Comparison of ENCODE assay signal across 21 cellular contexts in genomic region chr17:43829738-43830137, GRCh38. TPM values are rescaled to one million over a fixed set of nuclear protein-coding genes. Genes with fewer than 3 reads are reported as not detected.
A peak's percentile ranks its signal among the peaks of the same experiment; 100 is the strongest.
DNase-seq lines count a peak whose midpoint lies in the region; ATAC-seq and TF ChIP-seq lines count a peak whose summit lies in the region.
"Had no signal": no experiment of that assay in that cellular context is flagged by ENCODE, and none has a peak within 500 bp of the region (broad histone marks: within the 10 kb centered on the region; RNA-seq: fewer than 3 reads in every experiment).

No MANE protein-coding gene starts in this region.

- H3K18ac ChIP-seq in neuronal stem cell (ENCODE audit: low read length), result peak overlapping the region; percentile 12

- no peak overlapping the region for H3K14ac ChIP-seq in neuronal stem cell (ENCODE audit: low read length)

- H3K27me3 ChIP-seq in right atrium auricular region (no peaks in the 10 kb centered on the region), neuronal stem cell (ENCODE audit: control insufficient read depth in 3 of 3, insufficient read depth in 3 of 3, low read depth in 1 of 3, low read length in 3 of 3) (peaks cover 5 to 19% (median 6%) of the 10 kb centered on the region in 3 experiments)

- no CpG with 5 or more reads among the region's 14 CpGs for WGBS in neuronal stem cell (ENCODE audit: extremely low coverage in 2 of 2, insufficient read length in 2 of 2, insufficient replicate concordance in 1 of 2), 2 donors

- H2BK120ac ChIP-seq in neuronal stem cell (ENCODE audit: low read depth, low read length), result no peak overlapping the region

- DNase-seq in right atrium auricular region (ENCODE audit: low spot score), result no peak
- no peak for DNase-seq in left ventricle myocardium superior
- DNase-seq in epidermal melanocyte (ENCODE audit: insufficient read length, low spot score), result peak; percentile 6
- no peak for DNase-seq in neuronal stem cell (ENCODE audit: low spot score)
- DNase-seq in H4 (ENCODE audit: low spot score), result no peak
- DNase-seq in SKM-1 (lab: John Stamatoyannopoulos, UW; ENCODE audit: unreplicated experiment), result no peak
- DNase-seq: C1 segment of cervical spinal cord; Calu3; CD4-positive, alpha-beta memory T cell; COR-L47; DMS53; DMS79 treated with DMSO at 0.1 percent for 48 hours; GF-D8; GOT3; H7; HCEC 1CT had no signal

- no peak overlapping the region for H2BK12ac ChIP-seq in neuronal stem cell (ENCODE audit: low read length)

- H4K91ac ChIP-seq in neuronal stem cell (ENCODE audit: low read depth, low read length, poor library complexity), result no peak overlapping the region

- peaks cover 67% of the 10 kb centered on the region for H3K36me3 ChIP-seq in right atrium auricular region
- H3K36me3 ChIP-seq in neuronal stem cell (replicated peaks in 1 of 2; ENCODE audit: control insufficient read depth in 2 of 2, insufficient read depth in 2 of 2, low read length in 2 of 2), result peaks cover 0 to 12% of the 10 kb centered on the region in 2 donors

- ATAC-seq in left ventricle myocardium superior, result no peak

- intact Hi-C loops in left ventricle myocardium superior (cut with micrococcal nuclease), result no loop called here

- peaks cover 2% of the 10 kb centered on the region for H3K79me1 ChIP-seq in neuronal stem cell (ENCODE audit: low read depth, low read length)

- no peak overlapping the region for H2BK15ac ChIP-seq in neuronal stem cell (ENCODE audit: low read length)

- no peak overlapping the region for H4K8ac ChIP-seq in neuronal stem cell (ENCODE audit: low read depth, low read length)

- H3K9me3 ChIP-seq in right atrium auricular region, result no peaks in the 10 kb centered on the region
- peaks cover 7 to 8% of the 10 kb centered on the region in 2 donors for H3K9me3 ChIP-seq in neuronal stem cell (replicated peaks in 1 of 2; ENCODE audit: control insufficient read depth in 2 of 2, insufficient read depth in 1 of 2, low read depth in 1 of 2, low read length in 2 of 2)

- TF ChIP-seq CTCF in right atrium auricular region (IDR thresholded peaks at IDR 0.05), result no peak

- H3K23ac ChIP-seq in neuronal stem cell (ENCODE audit: low read depth, low read length, poor library complexity), result no peak overlapping the region

- H3K4me1 ChIP-seq in right atrium auricular region, result peaks cover 0 to 67% of the 10 kb centered on the region in 2 donors
- peaks cover 4 to 5% of the 10 kb centered on the region in 2 donors for H3K4me1 ChIP-seq in neuronal stem cell (ENCODE audit: control insufficient read depth in 2 of 2, insufficient read depth in 1 of 2, low read depth in 1 of 2, low read length in 2 of 2)

- H2AFZ ChIP-seq in neuronal stem cell (ENCODE audit: low read length), result no peak overlapping the region

- no peak overlapping the region for H3K4ac ChIP-seq in neuronal stem cell (ENCODE audit: low read length)

- H3K4me2 ChIP-seq in neuronal stem cell (ENCODE audit: insufficient read depth, low read length, poor library complexity, severe bottlenecking), result no peak overlapping the region

- no peak overlapping the region for H3K9ac ChIP-seq in neuronal stem cell (ENCODE audit: low read depth, low read length, poor library complexity)

- no peak overlapping the region for H2BK5ac ChIP-seq in neuronal stem cell (ENCODE audit: low read length)

- H3K4me3 ChIP-seq in right atrium auricular region (peak overlapping the region; percentile 16 to 20), neuronal stem cell (ENCODE audit: low read length in 2 of 2) (no peak overlapping the region)

- no peak overlapping the region for H2AK5ac ChIP-seq in neuronal stem cell (ENCODE audit: low read depth, low read length)

- H3K27ac ChIP-seq in right atrium auricular region (peak overlapping the region; percentile 91 to 96), neuronal stem cell (replicated peaks; ENCODE audit: low read length) (no peak overlapping the region)

RNA-seq across cellular contexts. Expression of gene MPP3, which starts 3.2 kb away (rescaled TPM):
- total RNA-seq in right atrium auricular region (10 to 100 TPM; 35.0 to 36.2 TPM), left ventricle myocardium superior (55.5 TPM)
- 5.1 TPM for polyA plus RNA-seq in neuronal stem cell (2013, experiment 1 of 2)
- 5.9 TPM for polyA plus RNA-seq in neuronal stem cell (2013, experiment 2 of 2)
- total RNA-seq in H4 (2014; rRNA removed; shearing (Covaris generic)), result 4.0 and 4.3 TPM in 2 replicates

RNA-seq across cellular contexts. Expression of gene CD300LG, which starts 17.2 kb away (rescaled TPM):
- total RNA-seq in right atrium auricular region (10 to 100 TPM; 11.8 to 30.4 TPM), left ventricle myocardium superior (19.1 TPM)
- polyA plus RNA-seq in neuronal stem cell (2013, experiment 1 of 2), result 0.04 TPM
- polyA plus RNA-seq in neuronal stem cell (2013, experiment 2 of 2), result 0.03 TPM
- not detected in 2 replicates for total RNA-seq in H4 (2014; rRNA removed; shearing (Covaris generic))
- total RNA-seq: A172; A673; Calu3; CD4-positive, alpha-beta memory T cell; G401; H7 had no signal
- polyA plus RNA-seq: BJ; CD4-positive, alpha-beta memory T cell had no signal

RNA-seq across cellular contexts. Expression of gene CFAP97D1, which starts 49.5 kb away (rescaled TPM):
- not detected for total RNA-seq in right atrium auricular region
- total RNA-seq in left ventricle myocardium superior, result not detected
- 0.01 TPM for polyA plus RNA-seq in neuronal stem cell (2013, experiment 1 of 2)
- 0.01 TPM for polyA plus RNA-seq in neuronal stem cell (2013, experiment 2 of 2)
- not detected in 2 replicates for total RNA-seq in H4 (2014; rRNA removed; shearing (Covaris generic))
- total RNA-seq: A172; A673; Calu3; CD4-positive, alpha-beta memory T cell; Daoy; G401 had no signal
- polyA plus RNA-seq: BJ; CD4-positive, alpha-beta memory T cell had no signal

RNA-seq across cellular contexts. Expression of gene DUSP3, which starts 51.0 kb away (rescaled TPM):
- total RNA-seq in right atrium auricular region, result 100 to 1,000 TPM; 151 to 175 TPM
- total RNA-seq in left ventricle myocardium superior, result 243 TPM
- 35.1 TPM for polyA plus RNA-seq in neuronal stem cell (2013, experiment 1 of 2)
- 36.5 TPM for polyA plus RNA-seq in neuronal stem cell (2013, experiment 2 of 2)
- total RNA-seq in H4 (2014; rRNA removed; shearing (Covaris generic)), result 34.3 and 37.3 TPM in 2 replicates

Comparison
In these comparisons a context has a peak if more than half of its experiments do, and no peak if none do; other contexts are left out.
1. H3K4me3 ChIP-seq: peak in right atrium auricular region (2 of 2); none in neuronal stem cell (0 of 2).
2. RNA of gene CD300LG, which starts 17.2 kb away (total RNA-seq): 11.8 to 30.4 TPM in right atrium auricular region and 19.1 TPM in left ventricle myocardium superior (single experiment); not detected in H4; every median in the first group is over 10 times any median in the second.